13 cellular contexts compared by ENCODE assay signal in genomic region chr9:35842795-35843194, GRCh38. TPM values are rescaled to one million over a fixed set of nuclear protein-coding genes. Genes with fewer than 3 reads are reported as not detected.
A peak's percentile ranks its signal among the peaks of the same experiment; 100 is the strongest.
DNase-seq lines count a peak whose midpoint lies in the region; ATAC-seq and TF ChIP-seq lines count a peak whose summit lies in the region.
"Had no signal": no experiment of that assay in that cellular context is flagged by ENCODE, and none has a peak within 500 bp of the region (broad histone marks: within the 10 kb centered on the region; RNA-seq: fewer than 3 reads in every experiment).

No MANE protein-coding gene starts in this region.

- H3F3A ChIP-seq in neural progenitor cell (ENCODE audit: low read depth), result no peaks in the 10 kb centered on the region

- no peaks in the 10 kb centered on the region for H3K36me3 ChIP-seq in neural progenitor cell

- H2AFZ ChIP-seq in neural progenitor cell (replicated peaks), result no peak overlapping the region

- H3K4me1 ChIP-seq in neural progenitor cell, result peaks cover 4% of the 10 kb centered on the region

- H3K9me3 ChIP-seq in neural progenitor cell (ENCODE audit: low read depth), result no peaks in the 10 kb centered on the region
- H3K9me3 ChIP-seq: ascending aorta had no signal

- TF ChIP-seq CTCF in natural killer cell (IDR thresholded peaks at IDR 0.05), result no peak
- no peak for TF ChIP-seq CTCF in glutamatergic neuron (IDR thresholded peaks at IDR 0.05; ENCODE audit: partially characterized antibody, unreplicated experiment)
- no peak for TF ChIP-seq CTCF in neural progenitor cell (IDR thresholded peaks at IDR 0.05)

- peaks cover 12% of the 10 kb centered on the region for H4K20me1 ChIP-seq in neural progenitor cell (ENCODE audit: low read depth)

- no peak overlapping the region for H3K27ac ChIP-seq in neural progenitor cell
- H3K27ac ChIP-seq: ascending aorta, RWPE1 had no signal

- no peaks in the 10 kb centered on the region for H3K79me2 ChIP-seq in neural progenitor cell (ENCODE audit: low read depth)

- H3K36me3 Mint-ChIP-seq in natural killer cell (no peaks in the 10 kb centered on the region), glutamatergic neuron (ENCODE audit: unreplicated experiment) (peaks cover 12% of the 10 kb centered on the region), neural progenitor cell (peaks cover 27% of the 10 kb centered on the region)

- DNase-seq in natural killer cell (no peak), glutamatergic neuron (no peak), neural progenitor cell (ENCODE audit: low spot score) (no peak), UCSD-AML1 (lab: John Stamatoyannopoulos, UW; ENCODE audit: unreplicated experiment) (no peak)
- DNase-seq: NCI-H2227 treated with DMSO at 0.1 percent for 48 hours; stimulated activated naive CD4-positive, alpha-beta T cell had no signal

- no peak overlapping the region for H3K4me3 ChIP-seq in neural progenitor cell
- H3K4me3 ChIP-seq: ascending aorta had no signal

- H3K4me1 Mint-ChIP-seq in natural killer cell, result peaks cover 6 to 16% of the 10 kb centered on the region in 2 donors
- H3K4me1 Mint-ChIP-seq in glutamatergic neuron (ENCODE audit: low read depth, unreplicated experiment), result peaks cover 15% of the 10 kb centered on the region
- H3K4me1 Mint-ChIP-seq in neural progenitor cell, result peaks cover 6% of the 10 kb centered on the region

- no peaks in the 10 kb centered on the region for H3K27me3 Mint-ChIP-seq in natural killer cell (ENCODE audit: low read depth in 2 of 2)
- H3K27me3 Mint-ChIP-seq in glutamatergic neuron (ENCODE audit: unreplicated experiment), result peaks cover 8% of the 10 kb centered on the region
- H3K27me3 Mint-ChIP-seq in neural progenitor cell (ENCODE audit: insufficient read depth, low read depth), result peaks cover 8% of the 10 kb centered on the region

- H3K4me3 Mint-ChIP-seq in natural killer cell (no peak overlapping the region), glutamatergic neuron (ENCODE audit: unreplicated experiment) (no peak overlapping the region), neural progenitor cell (no peak overlapping the region)

- no peak overlapping the region for H3K9ac ChIP-seq in neural progenitor cell

- H3K4me2 ChIP-seq in neural progenitor cell, result no peak overlapping the region

- H3K27ac Mint-ChIP-seq in natural killer cell, result no peak overlapping the region
- no peak overlapping the region for H3K27ac Mint-ChIP-seq in glutamatergic neuron (ENCODE audit: unreplicated experiment)
- H3K27ac Mint-ChIP-seq in neural progenitor cell, result no peak overlapping the region

- ATAC-seq in GM18870 (IDR thresholded peaks at IDR 0.05; ENCODE audit: unreplicated experiment) (peak; percentile 67), GM21717 (IDR thresholded peaks at IDR 0.05; ENCODE audit: unreplicated experiment) (peak; percentile 64), HG03342 (IDR thresholded peaks at IDR 0.05; ENCODE audit: unreplicated experiment) (peak; percentile 70), natural killer cell (peak in 2 of 3 donors; percentile 26 to 49)

- intact Hi-C loops in natural killer cell (cut with micrococcal nuclease), result no loop called here

- H3K27me3 ChIP-seq in neural progenitor cell, result peaks cover 32% of the 10 kb centered on the region
- H3K27me3 ChIP-seq: ascending aorta had no signal

- no peaks in the 10 kb centered on the region for H3K9me3 Mint-ChIP-seq in natural killer cell
- peaks cover 5% of the 10 kb centered on the region for H3K9me3 Mint-ChIP-seq in glutamatergic neuron (ENCODE audit: unreplicated experiment)
- H3K9me3 Mint-ChIP-seq in neural progenitor cell, result no peaks in the 10 kb centered on the region

RNA-seq across cellular contexts. Expression of gene TMEM8B, which starts 13.8 kb away (rescaled TPM):
- total RNA-seq in natural killer cell, result 1 to 10 TPM; 5.2 to 7.8 (median 5.4) TPM
- 44.4 TPM for total RNA-seq in glutamatergic neuron (ENCODE audit: unreplicated experiment)
- 4.8 and 11.2 TPM in 2 replicates for total RNA-seq in neural progenitor cell (ENCODE audit: low replicate concordance)

RNA-seq across cellular contexts. Expression of gene FAM221B, which starts 14.3 kb away (rescaled TPM):
- total RNA-seq in natural killer cell (not detected), glutamatergic neuron (ENCODE audit: unreplicated experiment) (not detected), neural progenitor cell (ENCODE audit: low replicate concordance) (not detected in 2 replicates)
- total RNA-seq: ascending aorta, liver, omental fat pad had no signal

RNA-seq across cellular contexts. Expression of gene OR13J1, which starts 27.4 kb away (rescaled TPM):
- total RNA-seq in natural killer cell, result not detected
- total RNA-seq in glutamatergic neuron (ENCODE audit: unreplicated experiment), result not detected
- not detected in 2 replicates for total RNA-seq in neural progenitor cell (ENCODE audit: low replicate concordance)
- total RNA-seq: ascending aorta, liver, omental fat pad had no signal

RNA-seq across cellular contexts. Expression of gene HINT2, which starts 28.0 kb away (rescaled TPM):
- 10 to 100 TPM; 25.8 to 27.5 (median 25.9) TPM for total RNA-seq in natural killer cell
- 48.1 TPM for total RNA-seq in glutamatergic neuron (ENCODE audit: unreplicated experiment)
- total RNA-seq in neural progenitor cell (ENCODE audit: low replicate concordance), result 21.8 and 35.9 TPM in 2 replicates

RNA-seq across cellular contexts. Expression of gene SPAG8, which starts 30.7 kb away (rescaled TPM):
- total RNA-seq in natural killer cell (1 to 10 TPM; 2.0 to 2.4 (median 2.1) TPM), glutamatergic neuron (ENCODE audit: unreplicated experiment) (not detected), neural progenitor cell (ENCODE audit: low replicate concordance) (1.3 and 1.6 TPM in 2 replicates)
- total RNA-seq: ascending aorta had no signal
